Comparison of ENCODE assay signal across 20 cellular contexts in genomic region chr17:20190605-20191004, GRCh38.
A peak's percentile ranks its signal among the peaks of the same experiment; 100 is the strongest.
DNase-seq lines count a peak whose midpoint lies in the region; TF ChIP-seq lines count a peak whose summit lies in the region.
"Had no signal": no experiment of that assay in that cellular context is flagged by ENCODE, and none has a peak within 500 bp of the region (broad histone marks: within the 10 kb centered on the region; RNA-seq: fewer than 3 reads in every experiment).

No MANE protein-coding gene starts in this region.

- no peaks in the 10 kb centered on the region for H3K36me3 ChIP-seq in Caco-2 (ENCODE audit: control insufficient read depth, insufficient read depth, low read length)
- H3K36me3 ChIP-seq in trophoblast cell (ENCODE audit: control insufficient read depth in 1 of 2, insufficient read depth in 2 of 2, low read length in 2 of 2) = peaks cover 1 to 3% of the 10 kb centered on the region in 2 experiments
- H3K36me3 ChIP-seq in spleen = no peaks in the 10 kb centered on the region
- H3K36me3 ChIP-seq: left lung, prostate gland, SJCRH30 had no signal

- H3K4me3 ChIP-seq in Caco-2 (ENCODE audit: low read depth, low read length) (no peak overlapping the region), trophoblast cell (ENCODE audit: low read depth, low read length) (no peak overlapping the region), spleen (no peak overlapping the region)
- H3K4me3 ChIP-seq: BLaER1 treated with 17β-estradiol and CSF1 and Interleukin-3, amounts not matched to agents 10 nM and 100 nM; left lung; prostate gland; SJCRH30 had no signal

- H3K9ac ChIP-seq in trophoblast cell (ENCODE audit: low read length) = no peak overlapping the region
- H3K9ac ChIP-seq: BLaER1 treated with 17β-estradiol and CSF1 and Interleukin-3, amounts not matched to agents 10 nM and 100 nM had no signal

- H4K91ac ChIP-seq in trophoblast cell (ENCODE audit: low read depth, low read length) = no peak overlapping the region

- H2AK5ac ChIP-seq in trophoblast cell (ENCODE audit: low read length) = no peak overlapping the region

- no peaks in the 10 kb centered on the region for H3K79me1 ChIP-seq in trophoblast cell (ENCODE audit: low read length)

- H3K27me3 Mint-ChIP-seq in Caco-2 (ENCODE audit: insufficient read depth, unreplicated experiment) (no peaks in the 10 kb centered on the region), mesothelial cell of epicardium (ENCODE audit: low read depth) (peaks cover 2% of the 10 kb centered on the region)
- no peaks in the 10 kb centered on the region for H3K27me3 Mint-ChIP-seq in activated T-cell treated with anti-CD3 and anti-CD28 coated beads, Interleukin-2, amount 50 U/mL, for 24 hours
- H3K27me3 Mint-ChIP-seq: T-helper 17 cell had no signal

- peaks cover under 1% of the 10 kb centered on the region for H3K9me3 ChIP-seq in Caco-2
- no peaks in the 10 kb centered on the region for H3K9me3 ChIP-seq in trophoblast cell (ENCODE audit: insufficient read depth, low read depth, low read length)
- peaks cover 0 to 11% (median 8%) of the 10 kb centered on the region in 8 donors for H3K9me3 ChIP-seq in spleen
- H3K9me3 ChIP-seq: prostate gland had no signal

- peaks cover under 1% of the 10 kb centered on the region for H3K9me3 Mint-ChIP-seq in Caco-2 (ENCODE audit: unreplicated experiment)
- H3K9me3 Mint-ChIP-seq in mesothelial cell of epicardium = peaks cover 13% of the 10 kb centered on the region
- no peaks in the 10 kb centered on the region for H3K9me3 Mint-ChIP-seq in activated T-cell treated with anti-CD3 and anti-CD28 coated beads, Interleukin-2, amount 50 U/mL, for 24 hours

- H3K4me1 Mint-ChIP-seq in Caco-2 (ENCODE audit: low read depth, unreplicated experiment) = peaks cover 13% of the 10 kb centered on the region
- peaks cover 22% of the 10 kb centered on the region for H3K4me1 Mint-ChIP-seq in mesothelial cell of epicardium
- H3K4me1 Mint-ChIP-seq in activated T-cell treated with anti-CD3 and anti-CD28 coated beads, Interleukin-2, amount 50 U/mL, for 24 hours (ENCODE audit: low read depth) = peaks cover 6% of the 10 kb centered on the region

- peak overlapping the region; percentile 71 for H3K27ac ChIP-seq in VCaP
- H3K27ac ChIP-seq in epithelial cell of prostate = peak overlapping the region; percentile 0
- H3K27ac ChIP-seq in trophoblast cell (ENCODE audit: low read depth, low read length) = no peak overlapping the region
- no peak overlapping the region for H3K27ac ChIP-seq in spleen
- H3K27ac ChIP-seq: BLaER1 treated with 17β-estradiol and CSF1 and Interleukin-3, amounts not matched to agents 10 nM and 100 nM; left lung; prostate gland had no signal

- peak overlapping the region; percentile 44 for H3K14ac ChIP-seq in trophoblast cell (ENCODE audit: low read length)

- no peak overlapping the region for H2BK120ac ChIP-seq in trophoblast cell (ENCODE audit: insufficient read depth, low read length, poor library complexity)

- no peak for TF ChIP-seq POLR2A in spleen (IDR thresholded peaks at IDR 0.05)

- H2BK12ac ChIP-seq in trophoblast cell (ENCODE audit: low read length) = no peak overlapping the region

- H3K4me1 ChIP-seq in Caco-2 (peaks cover 17% of the 10 kb centered on the region), trophoblast cell (ENCODE audit: control insufficient read depth in 1 of 2, insufficient read depth in 2 of 2, low read length in 2 of 2) (peaks cover 11 to 17% of the 10 kb centered on the region in 2 experiments), spleen (peaks cover 0 to 10% (median 0%) of the 10 kb centered on the region in 6 donors)
- H3K4me1 ChIP-seq: left lung, prostate gland had no signal

- no TSS peak for BruUV-seq in Caco-2 (replicated peaks; lab: Mats Ljungman, UMichigan)

- intact Hi-C loops in Caco-2 (cut with micrococcal nuclease; ENCODE audit: unreplicated experiment) = no loop called here
- intact Hi-C loops in spleen (cut with DNase I; ENCODE audit: low total_unique reads) = no loop called here

- no peak overlapping the region for H4K8ac ChIP-seq in trophoblast cell (ENCODE audit: low read depth, low read length)

- H3K4ac ChIP-seq in trophoblast cell (ENCODE audit: low read depth, low read length) = peak overlapping the region; percentile 92

- no CpG with 5 or more reads among the region's 3 CpGs for WGBS in trophoblast cell (ENCODE audit: extremely low coverage, insufficient coverage, insufficient read length)
- WGBS in spleen, 5 donors = 88 to 98% (median 95%) methylated on average over 3 of the region's 3 CpGs

- no peak overlapping the region for H2BK5ac ChIP-seq in trophoblast cell (ENCODE audit: low read depth, low read length, poor library complexity)

- H3K27ac Mint-ChIP-seq in Caco-2 (ENCODE audit: unreplicated experiment) (peak overlapping the region; percentile 56), mesothelial cell of epicardium (no peak overlapping the region)
- H3K27ac Mint-ChIP-seq in activated T-cell treated with anti-CD3 and anti-CD28 coated beads, Interleukin-2, amount 50 U/mL, for 24 hours = no peak overlapping the region
- H3K27ac Mint-ChIP-seq: T-helper 17 cell had no signal

- H3K36me3 Mint-ChIP-seq in Caco-2 (ENCODE audit: insufficient read depth, unreplicated experiment) (peaks cover 5% of the 10 kb centered on the region), mesothelial cell of epicardium (peaks cover 8% of the 10 kb centered on the region)
- no peaks in the 10 kb centered on the region for H3K36me3 Mint-ChIP-seq in activated T-cell treated with anti-CD3 and anti-CD28 coated beads, Interleukin-2, amount 50 U/mL, for 24 hours (ENCODE audit: low read depth)

- H3K27me3 ChIP-seq in Caco-2 (replicated peaks; ENCODE audit: control insufficient read depth, insufficient read depth, low read length) (no peaks in the 10 kb centered on the region), trophoblast cell (ENCODE audit: insufficient read depth, low read length) (no peaks in the 10 kb centered on the region), spleen (replicated peaks in 1 of 7) (no peaks in the 10 kb centered on the region)
- H3K27me3 ChIP-seq: BLaER1 treated with 17β-estradiol and CSF1 and Interleukin-3, amounts not matched to agents 10 nM and 100 nM; left lung; SJCRH30 had no signal

- H3K79me2 ChIP-seq in trophoblast cell (ENCODE audit: control insufficient read depth, insufficient read depth, low read length, poor library complexity) = peaks cover 9% of the 10 kb centered on the region

- H3K4me3 Mint-ChIP-seq in Caco-2 (ENCODE audit: unreplicated experiment) (no peak overlapping the region), mesothelial cell of epicardium (no peak overlapping the region)
- H3K4me3 Mint-ChIP-seq in activated T-cell treated with anti-CD3 and anti-CD28 coated beads, Interleukin-2, amount 50 U/mL, for 24 hours = no peak overlapping the region
- H3K4me3 Mint-ChIP-seq: T-helper 17 cell had no signal

- CTCF ChIA-PET in Caco-2 (lab: Charles Lee) = interaction anchor here (0.7 kb wide), 1 partner anchor 68 kb away, joined by 3 read pairs; no protein-coding TSS in a partner anchor

- H2AFZ ChIP-seq in trophoblast cell (ENCODE audit: insufficient read depth, low read length, poor library complexity) = no peak overlapping the region

- DNase-seq in Caco-2 (no peak), epithelial cell of prostate (ENCODE audit: low read depth, low spot score) (no peak), trophoblast cell (no peak), mesothelial cell of epicardium (ENCODE audit: low spot score in 2 of 2, unreplicated experiment in 2 of 2) (no peak), spleen (no peak), dedifferentiated amniotic fluid mesenchymal stem cell (ENCODE audit: extremely low spot score) (no peak)
- no peak for DNase-seq in activated T-cell treated with anti-CD3 and anti-CD28 coated beads, Interleukin-2, amount 50 U/mL, for 24 hours
- DNase-seq: activated CD4-positive, alpha-beta T cell treated with anti-CD3 and anti-CD28 coated beads, Interleukin-2, amount 50 U/mL, for 1 hour; activated CD8-positive, alpha-beta memory T cell treated with anti-CD3 and anti-CD28 coated beads, Interleukin-2, amount 50 U/mL, for 4 hours; activated gamma-delta T cell; central memory CD4-positive, alpha-beta T cell; effector memory CD4-positive, alpha-beta T cell; left lung; NCI-H187; stimulated activated naive CD4-positive, alpha-beta T cell; T-helper 17 cell had no signal

- POLR2A ChIA-PET in Caco-2 (lab: Charles Lee) = no interaction called here

- H4K12ac ChIP-seq in trophoblast cell (ENCODE audit: low read depth, low read length) = no peak overlapping the region

- TF ChIP-seq CTCF in Caco-2 (IDR thresholded peaks at IDR 0.05; ENCODE audit: insufficient read depth in 1 of 2, low read depth in 1 of 2, low read length in 1 of 2, severe bottlenecking in 1 of 2, unreplicated experiment in 1 of 2) (no peak), VCaP (conservative IDR thresholded peaks at IDR 0.05) (no peak), mesothelial cell of epicardium (IDR thresholded peaks at IDR 0.05; ENCODE audit: unreplicated experiment) (no peak), spleen (IDR thresholded peaks at IDR 0.05 in 8 of 11, conservative IDR thresholded peaks at IDR 0.05 in 3 of 11) (no peak)

- H3K4me2 ChIP-seq in trophoblast cell (ENCODE audit: low read length) = no peak overlapping the region
- H3K4me2 ChIP-seq: BLaER1 treated with 17β-estradiol and CSF1 and Interleukin-3, amounts not matched to agents 10 nM and 100 nM had no signal

- H3K18ac ChIP-seq in trophoblast cell (ENCODE audit: low read length) = peak overlapping the region; percentile 14

- no peak overlapping the region for H3K23ac ChIP-seq in trophoblast cell (ENCODE audit: low read length)

Comparison
In these comparisons a context has a peak if more than half of its experiments do, and no peak if none do; other contexts are left out.
1. H3K27ac ChIP-seq: peak in VCaP (single experiment) and epithelial cell of prostate (single experiment); none in trophoblast cell (single experiment) and spleen (0 of 8).